Comparison of ENCODE assay signal across 8 cellular contexts in genomic region chr1:224433671-224434446, GRCh38. TPM values are rescaled to one million over a fixed set of nuclear protein-coding genes. Genes with fewer than 3 reads are reported as not detected.
DNase-seq lines count a peak whose midpoint lies in the region; ATAC-seq lines count a peak whose summit lies in the region.

No MANE protein-coding gene starts in this region.

- H3K4me3 Mint-ChIP-seq in stimulated activated naive B cell treated with anti-CD40 and anti-IgM and Interleukin-4, amounts not matched to agents 10 μg/mL and 1 μg/mL and 100 μg/mL, for 72 hours, result peak overlapping the region; percentile 91 to 99

- H3K36me3 Mint-ChIP-seq in stimulated activated naive B cell treated with anti-CD40 and anti-IgM and Interleukin-4, amounts not matched to agents 10 μg/mL and 1 μg/mL and 100 μg/mL, for 72 hours, result peaks cover 22 to 27% of the 10 kb centered on the region in 2 donors

- H3K4me1 ChIP-seq in ectodermal cell (ENCODE audit: control insufficient read depth, insufficient read depth, low read length), result peaks cover 12% of the 10 kb centered on the region

- no peaks in the 10 kb centered on the region for H3K9me3 Mint-ChIP-seq in stimulated activated naive B cell treated with anti-CD40 and anti-IgM and Interleukin-4, amounts not matched to agents 10 μg/mL and 1 μg/mL and 100 μg/mL, for 72 hours

- H3K27ac ChIP-seq in ectodermal cell (ENCODE audit: insufficient read depth, low read depth, low read length, poor library complexity, severe bottlenecking), result peak overlapping the region; percentile 20

- DNase-seq in D341Med (ENCODE audit: low spot score) (peak; percentile 62), lung microvascular endothelial cell (ENCODE audit: low read depth in 2 of 2) (peak; percentile 51 to 56), T1000 (lab: John Stamatoyannopoulos, UW) (no peak), NCI-H187 (lab: John Stamatoyannopoulos, UW) (no peak)
- DNase-seq in Jurkat, Clone E6-1 (ENCODE audit: low read depth, low spot score), result no peak
- peak; percentile 26 to 34 for DNase-seq in activated CD4-positive, alpha-beta T cell treated with anti-CD3 and anti-CD28 coated beads, Interleukin-2, amount 50 U/mL, for 4 hours
- DNase-seq in stimulated activated naive B cell treated with anti-CD40 and anti-IgM and Interleukin-4, amounts not matched to agents 10 μg/mL and 1 μg/mL and 100 μg/mL, for 72 hours, result peak; percentile 24

- H3K4me3 ChIP-seq in Jurkat, Clone E6-1 (ENCODE audit: low read length), result peak overlapping the region; percentile 74
- peak overlapping the region; percentile 75 for H3K4me3 ChIP-seq in ectodermal cell (ENCODE audit: insufficient read depth, low read depth, low read length)

- no peaks in the 10 kb centered on the region for H3K9me3 ChIP-seq in ectodermal cell (ENCODE audit: control insufficient read depth, low read length)

- peaks cover under 1% of the 10 kb centered on the region for H3K36me3 ChIP-seq in ectodermal cell (ENCODE audit: control insufficient read depth, insufficient read depth, low read length)

- H3K27ac Mint-ChIP-seq in stimulated activated naive B cell treated with anti-CD40 and anti-IgM and Interleukin-4, amounts not matched to agents 10 μg/mL and 1 μg/mL and 100 μg/mL, for 72 hours, result peak overlapping the region; percentile 97

- peaks cover 23 to 54% of the 10 kb centered on the region in 2 donors for H3K4me1 Mint-ChIP-seq in stimulated activated naive B cell treated with anti-CD40 and anti-IgM and Interleukin-4, amounts not matched to agents 10 μg/mL and 1 μg/mL and 100 μg/mL, for 72 hours

- WGBS in ectodermal cell, 2 experiments, result 1% methylated on average over 52 to 56 of the region's 66 CpGs

- H3K27me3 Mint-ChIP-seq in stimulated activated naive B cell treated with anti-CD40 and anti-IgM and Interleukin-4, amounts not matched to agents 10 μg/mL and 1 μg/mL and 100 μg/mL, for 72 hours, result no peaks in the 10 kb centered on the region

- ATAC-seq in stimulated activated naive B cell treated with anti-CD40 and anti-IgM and Interleukin-4, amounts not matched to agents 10 μg/mL and 1 μg/mL and 100 μg/mL, for 72 hours (replicated peaks), result peak; percentile 4 to 14

- H3K27me3 ChIP-seq in ectodermal cell (ENCODE audit: control insufficient read depth, insufficient read depth, low read length, poor library complexity, severe bottlenecking), result no peaks in the 10 kb centered on the region

RNA-seq across cellular contexts. Expression of gene WDR26, which starts 0.7 kb away (rescaled TPM):
- polyA plus RNA-seq in Jurkat, Clone E6-1 (2012; ENCODE audit: insufficient read depth, insufficient read length), result 46.3 TPM
- polyA plus RNA-seq in ectodermal cell (2013, experiment 1 of 4), result 59.0 TPM
- 65.3 TPM for polyA plus RNA-seq in ectodermal cell (2013, experiment 2 of 4)
- polyA plus RNA-seq in ectodermal cell (2013, experiment 3 of 4), result 43.2 TPM
- 52.5 TPM for polyA plus RNA-seq in ectodermal cell (2013, experiment 4 of 4)
- total RNA-seq in lung microvascular endothelial cell, result 51.4 and 61.7 TPM in 2 replicates

Comparison
In these comparisons a context has a peak if more than half of its experiments do, and no peak if none do; other contexts are left out.
1. DNase-seq: peak in D341Med (single experiment), activated CD4-positive, alpha-beta T cell treated with anti-CD3 and anti-CD28 coated beads, Interleukin-2, amount 50 U/mL, for 4 hours (2 of 2), lung microvascular endothelial cell (2 of 2) and stimulated activated naive B cell treated with anti-CD40 and anti-IgM and Interleukin-4, amounts not matched to agents 10 μg/mL and 1 μg/mL and 100 μg/mL, for 72 hours (single experiment); none in Jurkat, Clone E6-1 (single experiment), T1000 (single experiment) and NCI-H187 (0 of 2).